In genomic region chr2:217858519-217859466, GRCh38 we compare ENCODE assay signal across 9 cellular contexts.
A peak's percentile ranks its signal among the peaks of the same experiment; 100 is the strongest.
DNase-seq lines count a peak whose midpoint lies in the region; ATAC-seq, FAIRE-seq and TF ChIP-seq lines count a peak whose summit lies in the region.
"Had no signal": no experiment of that assay in that cellular context is flagged by ENCODE, and none has a peak within 500 bp of the region (broad histone marks: within the 10 kb centered on the region; RNA-seq: fewer than 3 reads in every experiment).

No MANE protein-coding gene starts in this region.

- no TSS peak for BruUV-seq in Caco-2 (replicated peaks; lab: Mats Ljungman, UMichigan)

- peak; percentile 42 to 76 (median 73) for ATAC-seq in pancreas
- no peak for ATAC-seq in stimulated activated naive CD8-positive, alpha-beta T cell treated with anti-CD3 and anti-CD28 coated beads, Interleukin-15, amount 100 ng/mL, for 72 hours

- H3K27ac Mint-ChIP-seq in Caco-2 (ENCODE audit: unreplicated experiment), result no peak overlapping the region
- no peak overlapping the region for H3K27ac Mint-ChIP-seq in stimulated activated naive CD8-positive, alpha-beta T cell treated with anti-CD3 and anti-CD28 coated beads, Interleukin-15, amount 100 ng/mL, for 72 hours

- no peak for FAIRE-seq in pancreas (lab: Jason Lieb, UNC)

- H3K9me3 Mint-ChIP-seq in Caco-2 (ENCODE audit: unreplicated experiment), result no peaks in the 10 kb centered on the region
- no peaks in the 10 kb centered on the region for H3K9me3 Mint-ChIP-seq in stimulated activated naive CD8-positive, alpha-beta T cell treated with anti-CD3 and anti-CD28 coated beads, Interleukin-15, amount 100 ng/mL, for 72 hours

- H3K4me3 Mint-ChIP-seq in Caco-2 (ENCODE audit: unreplicated experiment), result no peak overlapping the region
- no peak overlapping the region for H3K4me3 Mint-ChIP-seq in stimulated activated naive CD8-positive, alpha-beta T cell treated with anti-CD3 and anti-CD28 coated beads, Interleukin-15, amount 100 ng/mL, for 72 hours

- no peaks in the 10 kb centered on the region for H3K4me1 Mint-ChIP-seq in Caco-2 (ENCODE audit: low read depth, unreplicated experiment)
- H3K4me1 Mint-ChIP-seq in stimulated activated naive CD8-positive, alpha-beta T cell treated with anti-CD3 and anti-CD28 coated beads, Interleukin-15, amount 100 ng/mL, for 72 hours, result no peaks in the 10 kb centered on the region

- no peak overlapping the region for H3K27ac ChIP-seq in pancreas

- CTCF ChIA-PET in Caco-2 (lab: Charles Lee), result interaction anchor here (0.6 to 1.4 kb wide), 4 partner anchors 15 to 73 kb away, joined by 3 to 7 read pairs (median 4); no protein-coding TSS in a partner anchor

- H3K4me3 ChIP-seq in Caco-2 (ENCODE audit: low read depth, low read length) (no peak overlapping the region), pancreas (no peak overlapping the region)

- TF ChIP-seq CTCF in Caco-2 (IDR thresholded peaks at IDR 0.05; ENCODE audit: insufficient read depth in 1 of 2, low read depth in 1 of 2, low read length in 1 of 2, severe bottlenecking in 1 of 2, unreplicated experiment in 1 of 2) (no peak), pancreas (IDR thresholded peaks at IDR 0.05) (no peak)

- POLR2A ChIA-PET in Caco-2 (lab: Charles Lee), result no interaction called here

- H3K9me3 ChIP-seq in Caco-2, result no peaks in the 10 kb centered on the region
- no peaks in the 10 kb centered on the region for H3K9me3 ChIP-seq in pancreas

- H3K27me3 ChIP-seq in Caco-2 (replicated peaks; ENCODE audit: control insufficient read depth, insufficient read depth, low read length) (no peaks in the 10 kb centered on the region), pancreas (no peaks in the 10 kb centered on the region)

- H3K36me3 ChIP-seq in Caco-2 (ENCODE audit: control insufficient read depth, insufficient read depth, low read length) (no peaks in the 10 kb centered on the region), pancreas (peaks cover 0 to 52% (median 4%) of the 10 kb centered on the region in 3 donors)

- 50 to 52% methylated on average over 11 of the region's 11 CpGs for WGBS in pancreas, 2 donors

- H3K4me1 ChIP-seq in Caco-2 (no peaks in the 10 kb centered on the region), pancreas (no peaks in the 10 kb centered on the region)

- H3K36me3 Mint-ChIP-seq in Caco-2 (ENCODE audit: insufficient read depth, unreplicated experiment), result no peaks in the 10 kb centered on the region

- intact Hi-C loops in Caco-2 (cut with micrococcal nuclease; ENCODE audit: unreplicated experiment), result no loop called here
- intact Hi-C loops in pancreas (cut with DNase I), result no loop called here

- peaks cover 2% of the 10 kb centered on the region for H3K27me3 Mint-ChIP-seq in Caco-2 (ENCODE audit: insufficient read depth, unreplicated experiment)
- H3K27me3 Mint-ChIP-seq in stimulated activated naive CD8-positive, alpha-beta T cell treated with anti-CD3 and anti-CD28 coated beads, Interleukin-15, amount 100 ng/mL, for 72 hours, result no peaks in the 10 kb centered on the region

- DNase-seq in Caco-2, result peak; percentile 42 to 61
- DNase-seq in RPMI7951 (ENCODE audit: low read depth), result peak; percentile 66
- peak; percentile 57 for DNase-seq in glomerular visceral epithelial cell (ENCODE audit: extremely low spot score)
- peak in 3 of 6 donors; percentile 48 to 55 (median 55) for DNase-seq in pancreas
- DNase-seq in stimulated activated CD4-positive, alpha-beta T cell treated with anti-CD3 and anti-CD28 coated beads, Interleukin-1b, Interleukin-23, amount 100 ng/mL, for 48 hours, result no peak
- no peak for DNase-seq in stimulated activated naive CD8-positive, alpha-beta T cell treated with anti-CD3 and anti-CD28 coated beads, Interleukin-15, amount 100 ng/mL, for 72 hours
- DNase-seq in SIG-M5 treated with dmso at 0.1 percent for 504 hours (lab: John Stamatoyannopoulos, UW; ENCODE audit: unreplicated experiment), result no peak
- DNase-seq in COLO829 (ENCODE audit: low spot score), result no peak
- DNase-seq: activated CD8-positive, alpha-beta memory T cell treated with anti-CD3 and anti-CD28 coated beads, Interleukin-2, amount 50 U/mL, for 4 hours had no signal

Comparison
In these comparisons a context has a peak if more than half of its experiments do, and no peak if none do; other contexts are left out.
1. DNase-seq: peak in Caco-2 (2 of 2), RPMI7951 (single experiment) and glomerular visceral epithelial cell (single experiment); none in stimulated activated CD4-positive, alpha-beta T cell treated with anti-CD3 and anti-CD28 coated beads, Interleukin-1b, Interleukin-23, amount 100 ng/mL, for 48 hours (single experiment), stimulated activated naive CD8-positive, alpha-beta T cell treated with anti-CD3 and anti-CD28 coated beads, Interleukin-15, amount 100 ng/mL, for 72 hours (0 of 2), SIG-M5 treated with dmso at 0.1 percent for 504 hours (single experiment) and COLO829 (single experiment).